In the genomic region with DNA sequence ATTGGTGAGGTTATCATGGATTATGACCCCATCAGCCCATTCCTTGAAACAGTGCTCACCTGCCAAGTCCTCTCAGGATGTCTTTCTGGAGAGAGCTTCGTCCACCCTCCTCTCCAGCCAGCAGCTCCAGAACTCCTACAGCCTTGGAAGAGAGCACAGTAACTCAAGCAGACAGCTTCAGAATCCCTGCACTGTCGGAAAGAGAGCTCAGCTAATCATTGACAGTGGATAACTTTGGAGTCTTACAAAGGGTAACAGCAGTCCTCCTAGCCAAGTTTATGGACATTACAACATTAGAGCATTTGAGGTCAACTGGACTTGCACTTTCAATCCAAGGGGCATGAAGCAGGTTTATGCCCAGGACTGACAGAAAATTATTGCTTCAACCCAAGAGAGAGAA, we compare ENCODE assay signal across 14 cellular contexts. TPM values are rescaled to one million over a fixed set of nuclear protein-coding genes. Genes with fewer than 3 reads are reported as not detected.
"Had no signal": no experiment of that assay in that cellular context is flagged by ENCODE, and none has a peak within 500 bp of the region (broad histone marks: within the 10 kb centered on the region; RNA-seq: fewer than 3 reads in every experiment).

A gene with protein sequence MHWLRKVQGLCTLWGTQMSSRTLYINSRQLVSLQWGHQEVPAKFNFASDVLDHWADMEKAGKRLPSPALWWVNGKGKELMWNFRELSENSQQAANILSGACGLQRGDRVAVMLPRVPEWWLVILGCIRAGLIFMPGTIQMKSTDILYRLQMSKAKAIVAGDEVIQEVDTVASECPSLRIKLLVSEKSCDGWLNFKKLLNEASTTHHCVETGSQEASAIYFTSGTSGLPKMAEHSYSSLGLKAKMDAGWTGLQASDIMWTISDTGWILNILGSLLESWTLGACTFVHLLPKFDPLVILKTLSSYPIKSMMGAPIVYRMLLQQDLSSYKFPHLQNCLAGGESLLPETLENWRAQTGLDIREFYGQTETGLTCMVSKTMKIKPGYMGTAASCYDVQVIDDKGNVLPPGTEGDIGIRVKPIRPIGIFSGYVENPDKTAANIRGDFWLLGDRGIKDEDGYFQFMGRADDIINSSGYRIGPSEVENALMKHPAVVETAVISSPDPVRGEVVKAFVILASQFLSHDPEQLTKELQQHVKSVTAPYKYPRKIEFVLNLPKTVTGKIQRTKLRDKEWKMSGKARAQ (minus strand): TSS at position 220 of the 400 bp plus-strand sequence. CDS start 11,522 bp downstream, outside the sequence.

RNA-seq across cellular contexts. Expression of the gene that starts here (rescaled TPM):
- total RNA-seq: activated B cell treated with CpG ODN at 0.5 μM for 24 hours; activated CD4-positive, alpha-beta memory T cell treated with anti-CD3 and anti-CD28 coated beads for 36 hours; activated CD4-positive, alpha-beta T cell treated with anti-CD3 and anti-CD28 coated beads, Interleukin-2, amount 10 ng/mL, durations not matched to agents 24 days and 14 days; activated CD8-positive, alpha-beta memory T cell treated with anti-CD3 and anti-CD28 coated beads for 36 hours; activated CD8-positive, alpha-beta T cell treated with anti-CD3 and anti-CD28 coated beads for 36 hours; activated naive CD4-positive, alpha-beta T cell treated with anti-CD3 and anti-CD28 coated beads for 36 hours; activated naive CD4-positive, alpha-beta T cell treated with anti-CD3 and anti-CD28 coated beads, Interleukin-2, amount 50 U/mL, for 72 hours; activated naive CD8-positive, alpha-beta T cell treated with anti-CD3 and anti-CD28 coated beads for 36 hours; activated T-helper 1 cell treated with anti-CD3 and anti-CD28 coated beads, Interleukin-12 subunit alpha, Interleukin-12 subunit beta, Interleukin-2, Interleukin-4 antibody, amounts not matched to agents 30 ng/mL and 10 ng/mL and 1 ng/mL, durations not matched to agents 14 hours and 24 hours and 36 hours; activated T-helper 17 cell treated with anti-CD3 and anti-CD28 coated beads, Interleukin-2, amount 50 U/mL, for 72 hours; aorta; astrocyte; breast epithelium; cardiac septum had no signal
- polyA plus RNA-seq: aorta had no signal
